2 cellular contexts compared by ENCODE assay signal in the genomic region with DNA sequence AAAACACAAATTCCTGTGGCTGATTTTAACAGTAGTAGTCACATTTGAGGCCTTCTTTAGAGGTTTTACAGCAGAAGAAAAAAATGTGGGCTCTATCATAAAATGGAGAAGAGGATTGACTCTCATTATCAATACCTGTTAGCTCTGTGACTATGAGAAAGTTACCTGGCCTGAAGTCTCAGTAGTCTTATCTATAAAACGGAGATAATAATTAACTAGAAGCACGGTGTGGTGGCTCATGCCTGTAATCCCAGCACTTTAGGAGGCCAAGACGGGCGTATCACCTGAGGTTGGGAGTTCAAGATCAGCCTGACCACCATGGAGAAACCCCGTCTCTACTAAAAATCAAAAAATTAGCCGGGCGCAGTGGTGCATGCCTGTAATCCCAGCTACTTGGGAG.
TF ChIP-seq lines count a peak whose summit lies in the region.

No MANE protein-coding gene starts in this region.

TF ChIP-seq in HCT116, 20 proteins besides CTCF, POLR2A, EP300 and RAD21:
- TF ChIP-seq TCF7L2 (IDR thresholded peaks at IDR 0.05; ENCODE audit: borderline replicate concordance, extremely low read depth, insufficient read depth, insufficient read length) (no peak), SRF (IDR thresholded peaks at IDR 0.05; ENCODE audit: low read depth) (no peak), ZNF274 (IDR thresholded peaks at IDR 0.05; ENCODE audit: low read depth, low read length) (no peak), EGR1 (IDR thresholded peaks at IDR 0.05; ENCODE audit: low read depth) (no peak), CEBPB (IDR thresholded peaks at IDR 0.05; ENCODE audit: low read depth) (no peak)
TF ChIP-seq in HCT116: peak in this region for 0.

TF ChIP-seq in GM12891, 5 proteins besides CTCF, POLR2A, EP300 and RAD21:
- TF ChIP-seq TAF1 (IDR thresholded peaks at IDR 0.05; ENCODE audit: low read depth, low read length): no peak
- no peak for TF ChIP-seq POLR2AphosphoS5 (IDR thresholded peaks at IDR 0.05; ENCODE audit: low read depth, low read length)
- no peak for TF ChIP-seq POU2F2 (IDR thresholded peaks at IDR 0.05; ENCODE audit: low read depth, low read length)
- no peak for TF ChIP-seq SPI1 (IDR thresholded peaks at IDR 0.05; ENCODE audit: low read depth, low read length)
- no peak for TF ChIP-seq PAX5 (IDR thresholded peaks at IDR 0.05; ENCODE audit: insufficient read depth, low read length, severe bottlenecking)
